Comparison of ENCODE assay signal across 18 cellular contexts in the genomic region with DNA sequence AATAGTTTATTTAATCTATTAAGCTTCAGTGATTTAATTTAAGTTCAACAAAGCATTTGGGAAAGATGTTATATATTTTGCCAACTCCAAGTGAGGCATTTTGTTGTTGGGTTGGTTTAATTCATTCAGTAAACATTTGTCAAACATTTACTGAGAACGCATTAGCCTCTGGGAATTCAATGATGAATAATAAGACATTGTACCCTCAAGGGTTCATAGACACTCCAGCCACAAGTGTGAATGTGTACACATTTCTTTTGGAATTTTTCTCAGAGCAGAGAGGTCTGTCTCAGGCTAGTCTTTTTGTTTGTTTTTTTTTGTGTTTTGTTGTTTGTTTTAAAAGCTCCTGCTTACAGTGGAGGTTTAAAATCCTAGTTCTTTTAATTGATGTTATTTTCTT.
"Had no signal": no experiment of that assay in that cellular context is flagged by ENCODE, and none has a peak within 500 bp of the region (broad histone marks: within the 10 kb centered on the region; RNA-seq: fewer than 3 reads in every experiment).

No MANE protein-coding gene starts in this region.

- H3K36me3 Mint-ChIP-seq: activated naive CD8-positive, alpha-beta T cell treated with anti-CD3 and anti-CD28 coated beads for 36 hours had no signal

- H3K4me3 ChIP-seq: cardiac muscle cell, coronary artery, neural progenitor cell, ovary had no signal

- H3K4me2 ChIP-seq: neural progenitor cell had no signal

- H3K27me3 ChIP-seq: cardiac muscle cell, ovary had no signal

- H3K9me3 ChIP-seq: ovary had no signal

- H3K36me3 ChIP-seq: cardiac muscle cell, neural progenitor cell, ovary had no signal

- H3K27ac ChIP-seq: cardiac muscle cell, coronary artery, neural progenitor cell, ovary had no signal

- H2AFZ ChIP-seq: neural progenitor cell had no signal

- DNase-seq: activated CD4-positive, alpha-beta T cell treated with anti-CD3 and anti-CD28 coated beads, Interleukin-2, amount 50 U/mL, for 4 hours; activated CD4-positive, CD25-positive, alpha-beta regulatory T cell treated with anti-CD3 and anti-CD28 coated beads, Interleukin-2, amount 50 U/mL, for 72 hours; activated gamma-delta T cell; activated naive CD8-positive, alpha-beta T cell treated with anti-CD3 and anti-CD28 coated beads for 36 hours; activated T-cell treated with anti-CD3 and anti-CD28 coated beads, Interleukin-2, amount 50 U/mL, for 24 hours; anterior cingulate cortex; effector CD4-positive, alpha-beta T cell; glutamatergic neuron; ovary; retina; stimulated activated CD4-positive, alpha-beta T cell treated with anti-CD3 and anti-CD28 coated beads, Interleukin-15, amount 100 ng/mL, for 24 hours; stimulated activated CD4-positive, alpha-beta T cell treated with anti-CD3 and anti-CD28 coated beads, Interleukin-4, amount 100 ng/mL, for 24 hours; T-helper 9 cell had no signal

- H3K9me3 Mint-ChIP-seq: activated naive CD8-positive, alpha-beta T cell treated with anti-CD3 and anti-CD28 coated beads for 36 hours; activated T-cell treated with anti-CD3 and anti-CD28 coated beads, Interleukin-2, amount 50 U/mL, for 24 hours; neural progenitor cell; stimulated activated naive CD8-positive, alpha-beta T cell treated with anti-CD3 and anti-CD28 coated beads, Interleukin-15, Interleukin-2, amounts not matched to agents 100 ng/mL and 50 ng/mL, for 24 hours had no signal

- H3K4me3 Mint-ChIP-seq: activated naive CD8-positive, alpha-beta T cell treated with anti-CD3 and anti-CD28 coated beads for 36 hours; activated T-cell treated with anti-CD3 and anti-CD28 coated beads, Interleukin-2, amount 50 U/mL, for 24 hours; neural progenitor cell; stimulated activated naive CD8-positive, alpha-beta T cell treated with anti-CD3 and anti-CD28 coated beads, Interleukin-15, Interleukin-2, amounts not matched to agents 100 ng/mL and 50 ng/mL, for 24 hours had no signal

- H3K27ac Mint-ChIP-seq: activated naive CD8-positive, alpha-beta T cell treated with anti-CD3 and anti-CD28 coated beads for 36 hours; activated T-cell treated with anti-CD3 and anti-CD28 coated beads, Interleukin-2, amount 50 U/mL, for 24 hours; stimulated activated naive CD8-positive, alpha-beta T cell treated with anti-CD3 and anti-CD28 coated beads, Interleukin-15, Interleukin-2, amounts not matched to agents 100 ng/mL and 50 ng/mL, for 24 hours had no signal

- H3K9ac ChIP-seq: neural progenitor cell had no signal

- FAIRE-seq: urothelium cell line had no signal
